In the genomic region with DNA sequence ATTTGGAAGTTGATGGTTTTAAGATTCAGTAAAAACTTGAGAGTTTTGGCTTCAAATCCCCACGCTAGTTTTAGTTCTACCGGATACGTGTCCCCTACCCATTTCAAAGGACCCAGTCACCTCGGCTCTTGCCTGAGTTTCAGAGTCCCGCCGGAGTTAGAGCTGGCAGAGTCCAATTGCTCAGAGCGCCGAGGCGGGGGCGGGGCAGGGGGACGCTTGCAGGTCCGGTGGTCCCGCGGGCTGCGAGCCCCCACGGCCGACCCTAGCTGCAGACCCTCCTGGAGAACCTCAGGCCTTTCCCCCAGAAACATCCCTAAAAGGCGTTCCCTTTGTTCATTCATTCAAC, we compare ENCODE assay signal across 8 cellular contexts. TPM values are rescaled to one million over a fixed set of nuclear protein-coding genes. Genes with fewer than 3 reads are reported as not detected.
DNase-seq lines count a peak whose midpoint lies in the region; ATAC-seq, FAIRE-seq and TF ChIP-seq lines count a peak whose summit lies in the region.

No MANE protein-coding gene starts in this region.

- no peak for FAIRE-seq in A549 (lab: Jason Lieb, UNC)
- no peak for FAIRE-seq in kidney (lab: Jason Lieb, UNC)

- H3K4me1 Mint-ChIP-seq in T-helper 17 cell, result peaks cover 22% of the 10 kb centered on the region

- H3K4me1 ChIP-seq in A549, result peaks cover 18% of the 10 kb centered on the region
- peaks cover 9% of the 10 kb centered on the region for H3K4me1 ChIP-seq in body of pancreas
- H3K4me1 ChIP-seq in kidney (ENCODE audit: control insufficient read depth in 1 of 2, insufficient read depth in 1 of 2, low read depth in 1 of 2, low read length in 2 of 2), result peaks cover 3 to 12% of the 10 kb centered on the region in 2 donors

- no peaks in the 10 kb centered on the region for H3K36me3 ChIP-seq in body of pancreas (replicated peaks in 1 of 2; ENCODE audit: insufficient read depth in 1 of 2, low read depth in 2 of 2)
- H3K36me3 ChIP-seq in kidney (ENCODE audit: control insufficient read depth in 1 of 2, insufficient read depth in 2 of 2, low read length in 2 of 2), result peaks cover 0 to 4% of the 10 kb centered on the region in 2 donors

- peak overlapping the region; percentile 50 to 99 for H3K9ac ChIP-seq in kidney (ENCODE audit: low read length in 2 of 2)

- H3K27me3 ChIP-seq in body of pancreas, result no peaks in the 10 kb centered on the region

- peaks cover 4% of the 10 kb centered on the region for H3K36me3 Mint-ChIP-seq in T-helper 17 cell (ENCODE audit: low read depth)

- peak; percentile 62 to 77 for ATAC-seq in A549
- ATAC-seq in GM19043 (IDR thresholded peaks at IDR 0.05; ENCODE audit: low read depth, unreplicated experiment), result peak; percentile 31
- ATAC-seq in HG03521 (IDR thresholded peaks at IDR 0.05; ENCODE audit: unreplicated experiment), result peak; percentile 15
- ATAC-seq in T-helper 17 cell, result peak; percentile 8
- ATAC-seq in body of pancreas, result peak; percentile 31

- H3K4me3 Mint-ChIP-seq in T-helper 17 cell, result peak overlapping the region; percentile 93

- no peaks in the 10 kb centered on the region for H3K27me3 Mint-ChIP-seq in T-helper 17 cell

- H3K4me2 ChIP-seq in A549, result peak overlapping the region; percentile 75

- intact Hi-C loops in body of pancreas (cut with DNase I), result no loop called here
- intact Hi-C loops in kidney (cut with DNase I), result no loop called here

- H3K9me3 ChIP-seq in A549, result no peaks in the 10 kb centered on the region
- H3K9me3 ChIP-seq in T-helper 17 cell (ENCODE audit: control insufficient read depth, low read length, poor library complexity, severe bottlenecking), result no peaks in the 10 kb centered on the region
- H3K9me3 ChIP-seq in body of pancreas, result no peaks in the 10 kb centered on the region
- H3K9me3 ChIP-seq in kidney (ENCODE audit: control insufficient read depth in 1 of 2, low read length in 2 of 2), result no peaks in the 10 kb centered on the region

- TF ChIP-seq CTCF in A549 (IDR thresholded peaks at IDR 0.05) (no peak), body of pancreas (IDR thresholded peaks at IDR 0.05) (no peak), kidney (IDR thresholded peaks at IDR 0.05; ENCODE audit: borderline replicate concordance, extremely low read depth, insufficient read depth) (no peak)

- peak overlapping the region; percentile 92 to 96 for H3K27ac ChIP-seq in A549
- peak overlapping the region; percentile 81 to 93 (median 89) for H3K27ac ChIP-seq in body of pancreas
- peak overlapping the region; percentile 91 to 94 for H3K27ac ChIP-seq in kidney (ENCODE audit: low read depth in 2 of 2, low read length in 2 of 2)

- no peak for TF ChIP-seq EP300 in A549 (IDR thresholded peaks at IDR 0.05)

- 1% methylated on average over 18 of the region's 18 CpGs for WGBS in A549 (ENCODE audit: missing lambda C conversion rate)
- WGBS in body of pancreas, 2 donors, result 0% methylated on average over 12 to 18 of the region's 18 CpGs

- no peak for TF ChIP-seq RAD21 in A549 (conservative IDR thresholded peaks at IDR 0.05 in 1 of 2, IDR thresholded peaks at IDR 0.05 in 1 of 2)

- CTCF ChIA-PET in A549 (lab: Yijun Ruan, JAX), result no interaction called here

- DNase-seq in A549 (ENCODE audit: low read depth in 1 of 2, low spot score in 1 of 2) (peak in 1 of 2 experiments; percentile 26), T-helper 17 cell (peak in 1 of 3 donors; percentile 12), body of pancreas (peak in 3 of 4 donors; percentile 34 to 53 (median 34)), kidney (peak; percentile 86), SK-N-DZ (ENCODE audit: low spot score) (no peak)
- DNase-seq in stimulated activated CD4-positive, alpha-beta T cell treated with anti-CD3 and anti-CD28 coated beads, Interleukin-15, amount 100 ng/mL, for 48 hours (ENCODE audit: low read depth in 2 of 2), result peak; percentile 17 to 37

- H3K27ac Mint-ChIP-seq in T-helper 17 cell, result peak overlapping the region; percentile 92

- no peak for TF ChIP-seq POLR2A in A549 (IDR thresholded peaks at IDR 0.05; ENCODE audit: low read length)
- no peak for TF ChIP-seq POLR2A in body of pancreas (IDR thresholded peaks at IDR 0.05)

- POLR2A ChIA-PET in A549 (lab: Yijun Ruan, JAX), result interaction anchor here (0.5 kb wide), 1 partner anchor 106 kb away, joined by 3 read pairs; no protein-coding TSS in a partner anchor

- H3K4me3 ChIP-seq in A549 (peak overlapping the region; percentile 80), body of pancreas (peak overlapping the region; percentile 24 to 74), kidney (ENCODE audit: low read length in 2 of 2) (peak overlapping the region; percentile 95 to 99)

TF ChIP-seq in A549, 52 proteins besides CTCF, POLR2A, EP300 and RAD21:
- TF ChIP-seq RARB (CRISPR knock-in tag; IDR thresholded peaks at IDR 0.05), result no peak
- no peak for TF ChIP-seq FOSL2 (IDR thresholded peaks at IDR 0.05)
- no peak for TF ChIP-seq FOSL2 (CRISPR knock-in tag; IDR thresholded peaks at IDR 0.05)
- no peak for TF ChIP-seq RCOR1 (IDR thresholded peaks at IDR 0.05; ENCODE audit: low read depth, low read length)
- TF ChIP-seq CEBPB (IDR thresholded peaks at IDR 0.05), result no peak
- TF ChIP-seq HDAC2 (IDR thresholded peaks at IDR 0.05), result no peak
- no peak for TF ChIP-seq NPAS2 (CRISPR knock-in tag; IDR thresholded peaks at IDR 0.05; ENCODE audit: borderline replicate concordance)
- TF ChIP-seq, protein P1, sequence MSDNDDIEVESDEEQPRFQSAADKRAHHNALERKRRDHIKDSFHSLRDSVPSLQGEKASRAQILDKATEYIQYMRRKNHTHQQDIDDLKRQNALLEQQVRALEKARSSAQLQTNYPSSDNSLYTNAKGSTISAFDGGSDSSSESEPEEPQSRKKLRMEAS (IDR thresholded peaks at IDR 0.05), result no peak
- TF ChIP-seq ESRRA (IDR thresholded peaks at IDR 0.05; ENCODE audit: borderline replicate concordance, low read length), result no peak
- TF ChIP-seq, protein P2, sequence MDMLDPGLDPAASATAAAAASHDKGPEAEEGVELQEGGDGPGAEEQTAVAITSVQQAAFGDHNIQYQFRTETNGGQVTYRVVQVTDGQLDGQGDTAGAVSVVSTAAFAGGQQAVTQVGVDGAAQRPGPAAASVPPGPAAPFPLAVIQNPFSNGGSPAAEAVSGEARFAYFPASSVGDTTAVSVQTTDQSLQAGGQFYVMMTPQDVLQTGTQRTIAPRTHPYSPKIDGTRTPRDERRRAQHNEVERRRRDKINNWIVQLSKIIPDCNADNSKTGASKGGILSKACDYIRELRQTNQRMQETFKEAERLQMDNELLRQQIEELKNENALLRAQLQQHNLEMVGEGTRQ (IDR thresholded peaks at IDR 0.05), result no peak
- no peak for TF ChIP-seq CHD2 (IDR thresholded peaks at IDR 0.05; ENCODE audit: low read length, partially characterized antibody)
- no peak for TF ChIP-seq SMC3 (IDR thresholded peaks at IDR 0.05)
- no peak for TF ChIP-seq NR3C1 (IDR thresholded peaks at IDR 0.05)
- TF ChIP-seq FOXS1 (CRISPR knock-in tag; IDR thresholded peaks at IDR 0.05), result no peak
- TF ChIP-seq SREBF2 (IDR thresholded peaks at IDR 0.05), result no peak
- no peak for TF ChIP-seq POLR2AphosphoS2 (conservative IDR thresholded peaks at IDR 0.05; ENCODE audit: low read length)
- TF ChIP-seq, protein P3, sequence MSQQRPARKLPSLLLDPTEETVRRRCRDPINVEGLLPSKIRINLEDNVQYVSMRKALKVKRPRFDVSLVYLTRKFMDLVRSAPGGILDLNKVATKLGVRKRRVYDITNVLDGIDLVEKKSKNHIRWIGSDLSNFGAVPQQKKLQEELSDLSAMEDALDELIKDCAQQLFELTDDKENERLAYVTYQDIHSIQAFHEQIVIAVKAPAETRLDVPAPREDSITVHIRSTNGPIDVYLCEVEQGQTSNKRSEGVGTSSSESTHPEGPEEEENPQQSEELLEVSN (IDR thresholded peaks at IDR 0.05; ENCODE audit: borderline replicate concordance, low read depth), result no peak
- no peak for TF ChIP-seq TP53 (CRISPR knock-in tag; IDR thresholded peaks at IDR 0.05)
- no peak for TF ChIP-seq HEYL (CRISPR knock-in tag; IDR thresholded peaks at IDR 0.05)
- TF ChIP-seq, protein P4, sequence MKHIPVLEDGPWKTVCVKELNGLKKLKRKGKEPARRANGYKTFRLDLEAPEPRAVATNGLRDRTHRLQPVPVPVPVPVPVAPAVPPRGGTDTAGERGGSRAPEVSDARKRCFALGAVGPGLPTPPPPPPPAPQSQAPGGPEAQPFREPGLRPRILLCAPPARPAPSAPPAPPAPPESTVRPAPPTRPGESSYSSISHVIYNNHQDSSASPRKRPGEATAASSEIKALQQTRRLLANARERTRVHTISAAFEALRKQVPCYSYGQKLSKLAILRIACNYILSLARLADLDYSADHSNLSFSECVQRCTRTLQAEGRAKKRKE (CRISPR knock-in tag; IDR thresholded peaks at IDR 0.05; ENCODE audit: low read depth), result no peak
- TF ChIP-seq GATA3 (IDR thresholded peaks at IDR 0.05; ENCODE audit: borderline replicate concordance), result no peak

RNA-seq across cellular contexts. Expression of a gene that starts 0.8 kb away (rescaled TPM):
- polyA plus RNA-seq in A549 (2011; rRNA removed) (45.0 and 49.7 TPM in 2 replicates), A549 (2017; fragmentation: RNase III; extraction: RNeasy Plus Mini Kit Qiagen cat#74134 plus additional on column Dnase treatment) (22.1 to 26.5 TPM (median 22.6 TPM) in 3 replicates), kidney (ENCODE audit: insufficient read depth, low read depth, low replicate concordance) (33.1 TPM)
- polyA plus RNA-seq in A549 (2012; cell fraction: cytosol; rRNA removed), result 14.4 and 14.9 TPM in 2 replicates
- polyA plus RNA-seq in A549 (2012; cell fraction: nucleus; rRNA removed), result 11.1 and 17.2 TPM in 2 replicates
- polyA minus RNA-seq in A549 (2011; rRNA and poly(A)+ RNA removed), result 17.0 and 17.9 TPM in 2 replicates
- total RNA-seq in T-helper 17 cell (10 to 100 TPM; 17.5 to 18.4 TPM), body of pancreas (10 to 100 TPM; 30.9 to 34.3 TPM), kidney (41.7 TPM)
- 62.6 and 68.1 TPM in 2 replicates for polyA plus RNA-seq in SK-N-DZ (2014; cell fraction: cytosol; rRNA removed)
- 150 and 153 TPM in 2 replicates for polyA plus RNA-seq in SK-N-DZ (2014; cell fraction: nucleus; rRNA removed)

RNA-seq across cellular contexts. Expression of a gene that starts 56.3 kb away (rescaled TPM):
- 12.1 and 13.0 TPM in 2 replicates for polyA plus RNA-seq in A549 (2011; rRNA removed)
- 2.6 and 3.2 TPM in 2 replicates for polyA plus RNA-seq in A549 (2012; cell fraction: cytosol; rRNA removed)
- 2.4 and 3.8 TPM in 2 replicates for polyA plus RNA-seq in A549 (2012; cell fraction: nucleus; rRNA removed)
- polyA plus RNA-seq in A549 (2017; fragmentation: RNase III; extraction: RNeasy Plus Mini Kit Qiagen cat#74134 plus additional on column Dnase treatment), result 6.9 to 8.0 TPM (median 8.0 TPM) in 3 replicates
- 29.0 and 33.1 TPM in 2 replicates for polyA minus RNA-seq in A549 (2011; rRNA and poly(A)+ RNA removed)
- total RNA-seq in T-helper 17 cell, result 10 to 100 TPM in 1 of 2 donors, 1 to 10 TPM in 1; 5.9 to 10.5 TPM
- total RNA-seq in body of pancreas, result 10 to 100 TPM in 1 of 2 donors, 1 to 10 TPM in 1; 8.6 to 13.2 TPM
- 28.1 TPM for total RNA-seq in kidney
- polyA plus RNA-seq in kidney (ENCODE audit: insufficient read depth, low read depth, low replicate concordance), result 3.4 TPM
- 3.8 and 4.3 TPM in 2 replicates for polyA plus RNA-seq in SK-N-DZ (2014; cell fraction: cytosol; rRNA removed)
- polyA plus RNA-seq in SK-N-DZ (2014; cell fraction: nucleus; rRNA removed), result 2.4 and 3.9 TPM in 2 replicates

Comparison
In these comparisons a context has a peak if more than half of its experiments do, and no peak if none do; other contexts are left out.
1. ATAC-seq: peak in every context shown above with its lines; median percentile 70 in A549; 31 in GM19043; 31 in body of pancreas; 15 in HG03521; 8 in T-helper 17 cell.